4 cellular contexts compared by ENCODE assay signal in the genomic region with DNA sequence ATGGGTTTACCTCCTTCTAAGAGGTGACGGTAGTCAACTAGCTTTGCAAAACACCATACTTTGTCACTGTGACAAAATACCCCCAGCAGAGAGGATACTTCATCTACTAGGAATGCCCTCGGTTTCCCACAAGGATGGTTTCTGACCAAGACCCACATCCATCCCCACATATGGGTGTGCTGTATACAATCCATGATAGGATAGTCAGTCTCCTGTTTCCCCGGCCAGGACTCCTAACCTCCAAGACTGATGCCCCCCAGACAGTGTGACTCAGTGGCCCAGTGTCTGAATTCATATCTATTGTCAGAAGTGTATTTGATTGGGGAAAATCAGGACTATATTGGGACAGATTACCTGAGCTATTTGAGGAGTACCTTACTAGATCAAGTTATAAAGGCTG. TPM values are rescaled to one million over a fixed set of nuclear protein-coding genes. Genes with fewer than 3 reads are reported as not detected.
"Had no signal": no experiment of that assay in that cellular context is flagged by ENCODE, and none has a peak within 500 bp of the region (broad histone marks: within the 10 kb centered on the region; RNA-seq: fewer than 3 reads in every experiment).

No MANE protein-coding gene starts in this region.

RNA-seq across cellular contexts. Expression of a gene that starts 17.8 kb away (rescaled TPM):
- total RNA-seq: LHCN-M2, Peyer's patch, SJSA1 had no signal
- polyA plus RNA-seq: SK-N-SH had no signal
